Comparison of ENCODE assay signal across 31 cellular contexts in genomic region chr15:39266882-39267281, GRCh38.
"Had no signal": no experiment of that assay in that cellular context is flagged by ENCODE, and none has a peak within 500 bp of the region (broad histone marks: within the 10 kb centered on the region; RNA-seq: fewer than 3 reads in every experiment).

No MANE protein-coding gene starts in this region.

- H2AFZ ChIP-seq: hepatocyte had no signal

- DNase-seq: activated CD4-positive, alpha-beta memory T cell treated with anti-CD3 and anti-CD28 coated beads, Interleukin-2, amount 10 ng/mL, durations not matched to agents 7 days and 5 days; activated CD4-positive, alpha-beta T cell treated with anti-CD3 and anti-CD28 coated beads for 1 hour; activated CD4-positive, alpha-beta T cell treated with anti-CD3 and anti-CD28 coated beads, Interleukin-2, amount 10 ng/mL, durations not matched to agents 7 days and 5 days; activated CD8-positive, alpha-beta memory T cell treated with anti-CD3 and anti-CD28 coated beads, Interleukin-2, amount 50 U/mL, for 48 hours; activated gamma-delta T cell treated with Interleukin-2 at 50 U/mL for 16 hours; activated naive CD4-positive, alpha-beta T cell treated with anti-CD3 and anti-CD28 coated beads, Interleukin-2, amount 50 U/mL, for 16 hours; activated T-cell treated with anti-CD3 and anti-CD28 coated beads, Interleukin-2, amount 50 U/mL, for 24 hours; amygdala; cerebellar nuclear complex; colonic mucosa; dorsolateral prefrontal cortex; effector memory CD4-positive, alpha-beta T cell; left cardiac atrium; left ventricle myocardium superior; mucosa of descending colon; posterior cingulate gyrus; right lobe of liver; stimulated activated CD4-positive, alpha-beta T cell treated with anti-CD3 and anti-CD28 coated beads, Interleukin-12 subunit alpha, Interleukin-12 subunit beta, amount 100 ng/mL, for 4 hours; stimulated activated CD4-positive, alpha-beta T cell treated with anti-CD3 and anti-CD28 coated beads, Interleukin-4, amount 100 ng/mL, for 1 hour; stimulated activated naive CD8-positive, alpha-beta T cell treated with anti-CD3 and anti-CD28 coated beads, Interleukin-15, Interleukin-2, amounts not matched to agents 100 U/mL and 50 U/mL, for 24 hours; T-helper 2 cell had no signal

- FAIRE-seq: keratinocyte, urothelium cell line had no signal

- H3K79me2 ChIP-seq: hepatocyte had no signal

- H3K9me3 ChIP-seq: colonic mucosa, gastroesophageal sphincter, mucosa of descending colon, right lobe of liver, thoracic aorta had no signal

- H3K4me3 ChIP-seq: cardiac muscle cell, colonic mucosa, dorsolateral prefrontal cortex, gastroesophageal sphincter, hepatocyte, mucosa of descending colon, right lobe of liver, skin epidermis, thoracic aorta had no signal

- H3K4me1 ChIP-seq: colonic mucosa had no signal

- ATAC-seq: gastroesophageal sphincter; left cardiac atrium; left ventricle myocardium superior; mucosa of descending colon; natural killer cell treated with Interleukin-12 subunit alpha and Interleukin-12 subunit beta and Interleukin-15 and Interleukin-18, amount 100 ng/mL, for 72 hours; right lobe of liver; stimulated activated naive CD8-positive, alpha-beta T cell treated with anti-CD3 and anti-CD28 coated beads, Interleukin-15, Interleukin-2, amounts not matched to agents 100 U/mL and 50 U/mL, for 24 hours; WTC11 had no signal

- H3K27me3 Mint-ChIP-seq: activated T-helper 17 cell treated with anti-CD3 and anti-CD28 coated beads, Interleukin-2, amount 50 U/mL, for 72 hours had no signal

- H3K27me3 ChIP-seq: cardiac muscle cell, colonic mucosa, dorsolateral prefrontal cortex, gastroesophageal sphincter, hepatocyte, right lobe of liver had no signal

- H3K36me3 ChIP-seq: cardiac muscle cell, colonic mucosa, gastroesophageal sphincter, right lobe of liver, thoracic aorta had no signal

- H3K27ac ChIP-seq: cardiac muscle cell, colonic mucosa, dorsolateral prefrontal cortex, gastroesophageal sphincter, hepatocyte, right lobe of liver, skin epidermis, thoracic aorta had no signal

- H3K4me2 ChIP-seq: hepatocyte had no signal

- H3K9me3 Mint-ChIP-seq: activated CD4-positive, alpha-beta memory T cell treated with anti-CD3 and anti-CD28 coated beads, Interleukin-2, amount 10 ng/mL, durations not matched to agents 7 days and 5 days; activated CD4-positive, alpha-beta T cell treated with anti-CD3 and anti-CD28 coated beads, Interleukin-2, amount 10 ng/mL, durations not matched to agents 7 days and 5 days; activated T-cell treated with anti-CD3 and anti-CD28 coated beads, Interleukin-2, amount 50 U/mL, for 24 hours; activated T-helper 17 cell treated with anti-CD3 and anti-CD28 coated beads, Interleukin-2, amount 50 U/mL, for 72 hours; natural killer cell treated with Interleukin-12 subunit alpha and Interleukin-12 subunit beta and Interleukin-15 and Interleukin-18, amount 100 ng/mL, for 72 hours; WTC11 had no signal

- H3K4me3 Mint-ChIP-seq: activated CD4-positive, alpha-beta memory T cell treated with anti-CD3 and anti-CD28 coated beads, Interleukin-2, amount 10 ng/mL, durations not matched to agents 7 days and 5 days; activated CD4-positive, alpha-beta T cell treated with anti-CD3 and anti-CD28 coated beads, Interleukin-2, amount 10 ng/mL, durations not matched to agents 7 days and 5 days; activated T-cell treated with anti-CD3 and anti-CD28 coated beads, Interleukin-2, amount 50 U/mL, for 24 hours; activated T-helper 17 cell treated with anti-CD3 and anti-CD28 coated beads, Interleukin-2, amount 50 U/mL, for 72 hours; natural killer cell treated with Interleukin-12 subunit alpha and Interleukin-12 subunit beta and Interleukin-15 and Interleukin-18, amount 100 ng/mL, for 72 hours; WTC11 had no signal

- H3K27ac Mint-ChIP-seq: activated CD4-positive, alpha-beta memory T cell treated with anti-CD3 and anti-CD28 coated beads, Interleukin-2, amount 10 ng/mL, durations not matched to agents 7 days and 5 days; activated CD4-positive, alpha-beta T cell treated with anti-CD3 and anti-CD28 coated beads, Interleukin-2, amount 10 ng/mL, durations not matched to agents 7 days and 5 days; activated T-cell treated with anti-CD3 and anti-CD28 coated beads, Interleukin-2, amount 50 U/mL, for 24 hours; activated T-helper 17 cell treated with anti-CD3 and anti-CD28 coated beads, Interleukin-2, amount 50 U/mL, for 72 hours; natural killer cell treated with Interleukin-12 subunit alpha and Interleukin-12 subunit beta and Interleukin-15 and Interleukin-18, amount 100 ng/mL, for 72 hours; WTC11 had no signal

- H3K36me3 Mint-ChIP-seq: natural killer cell treated with Interleukin-12 subunit alpha and Interleukin-12 subunit beta and Interleukin-15 and Interleukin-18, amount 100 ng/mL, for 72 hours; WTC11 had no signal
